ENCODE assay signal across 19 cellular contexts in the genomic region with DNA sequence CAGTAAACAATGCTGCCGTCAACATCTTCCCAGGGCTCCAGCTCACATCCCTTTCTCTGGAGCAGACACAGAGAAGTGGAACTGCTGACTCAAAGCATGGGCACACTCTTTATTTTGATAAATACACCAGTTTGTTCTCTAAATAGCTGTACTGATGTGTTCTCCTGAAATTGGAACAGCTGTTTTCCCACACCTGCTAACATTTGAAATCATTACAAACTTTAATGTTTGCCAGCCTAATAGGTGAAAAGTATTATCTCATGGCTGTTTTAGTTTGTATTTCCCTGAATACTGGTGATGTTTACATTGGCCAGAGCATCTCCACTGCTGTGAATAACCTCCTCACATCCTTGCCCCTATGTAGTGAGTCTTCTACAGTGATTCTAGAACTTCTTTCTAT.
"Had no signal": no experiment of that assay in that cellular context is flagged by ENCODE, and none has a peak within 500 bp of the region (broad histone marks: within the 10 kb centered on the region; RNA-seq: fewer than 3 reads in every experiment).

No MANE protein-coding gene starts in this region.

- H3K9me3 ChIP-seq: spleen, testis had no signal

- DNase-seq: activated CD4-positive, alpha-beta memory T cell treated with anti-CD3 and anti-CD28 coated beads for 36 hours; activated CD4-positive, alpha-beta T cell treated with anti-CD3 and anti-CD28 coated beads for 48 hours; activated CD4-positive, CD25-positive, alpha-beta regulatory T cell; activated effector memory CD4-positive, alpha-beta T cell treated with anti-CD3 and anti-CD28 coated beads, Interleukin-2, amount 50 U/mL, for 16 hours; activated naive CD4-positive, alpha-beta T cell treated with anti-CD3 and anti-CD28 coated beads, Interleukin-2, amount 10 ng/mL, durations not matched to agents 7 days and 5 days; activated T-cell treated with anti-CD3 and anti-CD28 coated beads for 4 hours; cerebellar nuclear complex; effector memory CD4-positive, alpha-beta T cell; hippocampal formation; left cardiac atrium; naive B cell; occipital lobe; posterior cingulate gyrus; retina; stimulated activated CD4-positive, alpha-beta T cell treated with anti-CD3 and anti-CD28 coated beads, Interleukin-4, amount 100 ng/mL, for 1 hour; stimulated activated naive CD4-positive, alpha-beta T cell; testis; trophoblast cell had no signal

- H3K4me3 ChIP-seq: spleen, testis had no signal

- H3K27me3 ChIP-seq: testis had no signal

- H3K36me3 ChIP-seq: spleen had no signal
